Comparison of ENCODE assay signal across 1 cellular context in genomic region chr17:82232322-82232785, GRCh38.
TF ChIP-seq lines count a peak whose summit lies in the region.

No MANE protein-coding gene starts in this region.

TF ChIP-seq in GM12878, 131 proteins besides CTCF, POLR2A, EP300 and RAD21:
- no peak for TF ChIP-seq POU2F2 (IDR thresholded peaks at IDR 0.05; ENCODE audit: borderline replicate concordance, low read depth, low read length)
- TF ChIP-seq POLR2AphosphoS5 (IDR thresholded peaks at IDR 0.05; ENCODE audit: low read length) = no peak
- TF ChIP-seq, protein P1, sequence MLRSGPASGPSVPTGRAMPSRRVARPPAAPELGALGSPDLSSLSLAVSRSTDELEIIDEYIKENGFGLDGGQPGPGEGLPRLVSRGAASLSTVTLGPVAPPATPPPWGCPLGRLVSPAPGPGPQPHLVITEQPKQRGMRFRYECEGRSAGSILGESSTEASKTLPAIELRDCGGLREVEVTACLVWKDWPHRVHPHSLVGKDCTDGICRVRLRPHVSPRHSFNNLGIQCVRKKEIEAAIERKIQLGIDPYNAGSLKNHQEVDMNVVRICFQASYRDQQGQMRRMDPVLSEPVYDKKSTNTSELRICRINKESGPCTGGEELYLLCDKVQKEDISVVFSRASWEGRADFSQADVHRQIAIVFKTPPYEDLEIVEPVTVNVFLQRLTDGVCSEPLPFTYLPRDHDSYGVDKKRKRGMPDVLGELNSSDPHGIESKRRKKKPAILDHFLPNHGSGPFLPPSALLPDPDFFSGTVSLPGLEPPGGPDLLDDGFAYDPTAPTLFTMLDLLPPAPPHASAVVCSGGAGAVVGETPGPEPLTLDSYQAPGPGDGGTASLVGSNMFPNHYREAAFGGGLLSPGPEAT (IDR thresholded peaks at IDR 0.05; ENCODE audit: low read depth) = no peak
- TF ChIP-seq SMARCA5 (IDR thresholded peaks at IDR 0.05) = no peak
- no peak for TF ChIP-seq ZBTB11 (CRISPR knock-in tag; IDR thresholded peaks at IDR 0.05)
- no peak for TF ChIP-seq RCOR1 (conservative IDR thresholded peaks at IDR 0.05; ENCODE audit: low read depth, low read length)
- TF ChIP-seq ASH2L (IDR thresholded peaks at IDR 0.05; ENCODE audit: borderline replicate concordance, low read depth) = no peak
- TF ChIP-seq ZBTB33 (IDR thresholded peaks at IDR 0.05) = no peak
- no peak for TF ChIP-seq CEBPB (IDR thresholded peaks at IDR 0.05; ENCODE audit: borderline replicate concordance in 1 of 2, low read depth in 2 of 2, low read length in 2 of 2)
- TF ChIP-seq HCFC1 (IDR thresholded peaks at IDR 0.05; ENCODE audit: low read length) = no peak
- no peak for TF ChIP-seq SMAD1 (IDR thresholded peaks at IDR 0.05; ENCODE audit: low read depth, partially characterized antibody)
- no peak for TF ChIP-seq CHD1 (IDR thresholded peaks at IDR 0.05; ENCODE audit: low read depth, low read length)
- TF ChIP-seq NR2F1 (conservative IDR thresholded peaks at IDR 0.05) = no peak
- TF ChIP-seq, protein P2, sequence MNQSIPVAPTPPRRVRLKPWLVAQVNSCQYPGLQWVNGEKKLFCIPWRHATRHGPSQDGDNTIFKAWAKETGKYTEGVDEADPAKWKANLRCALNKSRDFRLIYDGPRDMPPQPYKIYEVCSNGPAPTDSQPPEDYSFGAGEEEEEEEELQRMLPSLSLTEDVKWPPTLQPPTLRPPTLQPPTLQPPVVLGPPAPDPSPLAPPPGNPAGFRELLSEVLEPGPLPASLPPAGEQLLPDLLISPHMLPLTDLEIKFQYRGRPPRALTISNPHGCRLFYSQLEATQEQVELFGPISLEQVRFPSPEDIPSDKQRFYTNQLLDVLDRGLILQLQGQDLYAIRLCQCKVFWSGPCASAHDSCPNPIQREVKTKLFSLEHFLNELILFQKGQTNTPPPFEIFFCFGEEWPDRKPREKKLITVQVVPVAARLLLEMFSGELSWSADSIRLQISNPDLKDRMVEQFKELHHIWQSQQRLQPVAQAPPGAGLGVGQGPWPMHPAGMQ (IDR thresholded peaks at IDR 0.05; ENCODE audit: borderline replicate concordance) = no peak
- TF ChIP-seq, protein P3, sequence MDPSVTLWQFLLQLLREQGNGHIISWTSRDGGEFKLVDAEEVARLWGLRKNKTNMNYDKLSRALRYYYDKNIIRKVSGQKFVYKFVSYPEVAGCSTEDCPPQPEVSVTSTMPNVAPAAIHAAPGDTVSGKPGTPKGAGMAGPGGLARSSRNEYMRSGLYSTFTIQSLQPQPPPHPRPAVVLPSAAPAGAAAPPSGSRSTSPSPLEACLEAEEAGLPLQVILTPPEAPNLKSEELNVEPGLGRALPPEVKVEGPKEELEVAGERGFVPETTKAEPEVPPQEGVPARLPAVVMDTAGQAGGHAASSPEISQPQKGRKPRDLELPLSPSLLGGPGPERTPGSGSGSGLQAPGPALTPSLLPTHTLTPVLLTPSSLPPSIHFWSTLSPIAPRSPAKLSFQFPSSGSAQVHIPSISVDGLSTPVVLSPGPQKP (IDR thresholded peaks at IDR 0.05; ENCODE audit: low read depth, low read length) = no peak
- TF ChIP-seq CREM (IDR thresholded peaks at IDR 0.05; ENCODE audit: low read depth) = no peak
- no peak for TF ChIP-seq JUND (IDR thresholded peaks at IDR 0.05; ENCODE audit: low read depth, low read length)
- TF ChIP-seq, protein P4, sequence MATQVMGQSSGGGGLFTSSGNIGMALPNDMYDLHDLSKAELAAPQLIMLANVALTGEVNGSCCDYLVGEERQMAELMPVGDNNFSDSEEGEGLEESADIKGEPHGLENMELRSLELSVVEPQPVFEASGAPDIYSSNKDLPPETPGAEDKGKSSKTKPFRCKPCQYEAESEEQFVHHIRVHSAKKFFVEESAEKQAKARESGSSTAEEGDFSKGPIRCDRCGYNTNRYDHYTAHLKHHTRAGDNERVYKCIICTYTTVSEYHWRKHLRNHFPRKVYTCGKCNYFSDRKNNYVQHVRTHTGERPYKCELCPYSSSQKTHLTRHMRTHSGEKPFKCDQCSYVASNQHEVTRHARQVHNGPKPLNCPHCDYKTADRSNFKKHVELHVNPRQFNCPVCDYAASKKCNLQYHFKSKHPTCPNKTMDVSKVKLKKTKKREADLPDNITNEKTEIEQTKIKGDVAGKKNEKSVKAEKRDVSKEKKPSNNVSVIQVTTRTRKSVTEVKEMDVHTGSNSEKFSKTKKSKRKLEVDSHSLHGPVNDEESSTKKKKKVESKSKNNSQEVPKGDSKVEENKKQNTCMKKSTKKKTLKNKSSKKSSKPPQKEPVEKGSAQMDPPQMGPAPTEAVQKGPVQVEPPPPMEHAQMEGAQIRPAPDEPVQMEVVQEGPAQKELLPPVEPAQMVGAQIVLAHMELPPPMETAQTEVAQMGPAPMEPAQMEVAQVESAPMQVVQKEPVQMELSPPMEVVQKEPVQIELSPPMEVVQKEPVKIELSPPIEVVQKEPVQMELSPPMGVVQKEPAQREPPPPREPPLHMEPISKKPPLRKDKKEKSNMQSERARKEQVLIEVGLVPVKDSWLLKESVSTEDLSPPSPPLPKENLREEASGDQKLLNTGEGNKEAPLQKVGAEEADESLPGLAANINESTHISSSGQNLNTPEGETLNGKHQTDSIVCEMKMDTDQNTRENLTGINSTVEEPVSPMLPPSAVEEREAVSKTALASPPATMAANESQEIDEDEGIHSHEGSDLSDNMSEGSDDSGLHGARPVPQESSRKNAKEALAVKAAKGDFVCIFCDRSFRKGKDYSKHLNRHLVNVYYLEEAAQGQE (IDR thresholded peaks at IDR 0.05; ENCODE audit: low read depth, low read length) = no peak
- TF ChIP-seq, protein P5, sequence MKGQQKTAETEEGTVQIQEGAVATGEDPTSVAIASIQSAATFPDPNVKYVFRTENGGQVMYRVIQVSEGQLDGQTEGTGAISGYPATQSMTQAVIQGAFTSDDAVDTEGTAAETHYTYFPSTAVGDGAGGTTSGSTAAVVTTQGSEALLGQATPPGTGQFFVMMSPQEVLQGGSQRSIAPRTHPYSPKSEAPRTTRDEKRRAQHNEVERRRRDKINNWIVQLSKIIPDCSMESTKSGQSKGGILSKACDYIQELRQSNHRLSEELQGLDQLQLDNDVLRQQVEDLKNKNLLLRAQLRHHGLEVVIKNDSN (IDR thresholded peaks at IDR 0.05; ENCODE audit: borderline replicate concordance, extremely low read length, insufficient read depth, low read depth, low read length) = no peak
TF ChIP-seq in GM12878: peak in this region for 0.
